In the genomic region with DNA sequence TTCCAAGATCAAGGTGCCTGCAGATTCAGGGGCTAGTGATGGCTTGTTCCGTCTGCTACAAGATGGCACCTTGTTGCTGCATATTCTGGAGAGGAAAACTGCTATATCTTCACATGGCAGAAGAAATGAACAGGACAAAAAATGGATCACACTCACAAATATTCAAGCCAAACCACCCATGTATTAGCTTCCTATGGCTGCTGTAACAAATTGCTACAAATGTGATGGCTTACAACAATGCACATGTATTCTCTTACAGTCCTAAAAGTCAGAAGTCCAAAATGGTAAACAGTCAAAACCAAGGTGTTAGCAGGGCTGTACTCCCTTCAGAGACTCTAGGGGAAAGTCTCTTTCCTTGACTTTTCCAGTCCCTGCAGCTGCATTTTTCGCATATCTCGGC, we compare ENCODE assay signal across 39 cellular contexts. TPM values are rescaled to one million over a fixed set of nuclear protein-coding genes. Genes with fewer than 3 reads are reported as not detected.
"Had no signal": no experiment of that assay in that cellular context is flagged by ENCODE, and none has a peak within 500 bp of the region (broad histone marks: within the 10 kb centered on the region; RNA-seq: fewer than 3 reads in every experiment).

No MANE protein-coding gene starts in this region.

- H3K9me3 Mint-ChIP-seq: activated CD4-positive, alpha-beta memory T cell treated with anti-CD3 and anti-CD28 coated beads, Interleukin-2, amount 10 ng/mL, durations not matched to agents 7 days and 5 days; activated CD4-positive, alpha-beta T cell treated with anti-CD3 and anti-CD28 coated beads, Interleukin-2, amount 10 ng/mL, durations not matched to agents 7 days and 5 days; activated naive CD4-positive, alpha-beta T cell treated with anti-CD3 and anti-CD28 coated beads, Interleukin-2, amount 10 ng/mL, durations not matched to agents 7 days and 5 days; activated naive CD8-positive, alpha-beta T cell treated with anti-CD3 and anti-CD28 coated beads, Interleukin-2, amount 10 ng/mL, durations not matched to agents 7 days and 5 days; activated naive CD8-positive, alpha-beta T cell treated with anti-CD3 and anti-CD28 coated beads, Interleukin-2, amount 50 U/mL, for 24 hours; activated T-cell treated with anti-CD3 and anti-CD28 coated beads, Interleukin-2, amount 50 U/mL, for 24 hours; activated T-helper 2 cell treated with anti-CD3 and anti-CD28 coated beads, Interferon-gamma antibody, Interleukin-2, Interleukin-4, amounts not matched to agents 10 μg/mL and 5 μg/mL and 100 μg/mL, durations not matched to agents 14 hours and 24 hours and 36 hours; T-helper 1 cell treated with Interleukin-12 subunit alpha and Interleukin-12 subunit beta and Interleukin-4 antibody, amounts not matched to agents 30 μg/mL and 1 μg/mL, for 36 hours; T-helper 2 cell treated with Interferon-gamma antibody and Interleukin-4, amounts not matched to agents 5 μg/mL and 100 μg/mL, for 36 hours had no signal

- H3K4me1 ChIP-seq: ascending aorta, body of pancreas, breast epithelium had no signal

- H3K4me3 ChIP-seq: ascending aorta, body of pancreas, breast epithelium had no signal

- H3K27me3 ChIP-seq: ascending aorta, body of pancreas, brain microvascular endothelial cell, breast epithelium had no signal

- H3K4me1 Mint-ChIP-seq: activated CD4-positive, alpha-beta memory T cell treated with anti-CD3 and anti-CD28 coated beads, Interleukin-2, amount 10 ng/mL, durations not matched to agents 7 days and 5 days; activated CD4-positive, alpha-beta T cell treated with anti-CD3 and anti-CD28 coated beads for 36 hours; activated naive CD4-positive, alpha-beta T cell treated with anti-CD3 and anti-CD28 coated beads, Interleukin-2, amount 50 U/mL, for 24 hours; activated naive CD8-positive, alpha-beta T cell treated with anti-CD3 and anti-CD28 coated beads, Interleukin-2, amount 50 U/mL, for 24 hours had no signal

- H3K27ac ChIP-seq: ascending aorta, body of pancreas, brain microvascular endothelial cell, breast epithelium, WERI-Rb-1 had no signal

- H3K9me3 ChIP-seq: ascending aorta, body of pancreas, breast epithelium had no signal

- H3K4me3 Mint-ChIP-seq: activated CD4-positive, alpha-beta memory T cell treated with anti-CD3 and anti-CD28 coated beads, Interleukin-2, amount 10 ng/mL, durations not matched to agents 7 days and 5 days; activated CD4-positive, alpha-beta T cell treated with anti-CD3 and anti-CD28 coated beads for 36 hours; activated CD4-positive, alpha-beta T cell treated with anti-CD3 and anti-CD28 coated beads, Interleukin-2, amount 10 ng/mL, durations not matched to agents 7 days and 5 days; activated CD8-positive, alpha-beta memory T cell treated with anti-CD3 and anti-CD28 coated beads, Interleukin-2, amount 10 ng/mL, durations not matched to agents 7 days and 5 days; activated CD8-positive, alpha-beta T cell treated with anti-CD3 and anti-CD28 coated beads, Interleukin-2, amount 10 ng/mL, durations not matched to agents 7 days and 5 days; activated naive CD4-positive, alpha-beta T cell treated with anti-CD3 and anti-CD28 coated beads, Interleukin-2, amount 10 ng/mL, durations not matched to agents 7 days and 5 days; activated naive CD4-positive, alpha-beta T cell treated with anti-CD3 and anti-CD28 coated beads, Interleukin-2, amount 50 U/mL, for 24 hours; activated naive CD8-positive, alpha-beta T cell; activated naive CD8-positive, alpha-beta T cell treated with anti-CD3 and anti-CD28 coated beads, Interleukin-2, amount 10 ng/mL, durations not matched to agents 7 days and 5 days; activated naive CD8-positive, alpha-beta T cell treated with anti-CD3 and anti-CD28 coated beads, Interleukin-2, amount 50 U/mL, for 24 hours; activated T-cell treated with anti-CD3 and anti-CD28 coated beads, Interleukin-2, amount 50 U/mL, for 24 hours; T-helper 1 cell treated with Interleukin-12 subunit alpha and Interleukin-12 subunit beta and Interleukin-4 antibody, amounts not matched to agents 30 μg/mL and 1 μg/mL, for 36 hours; T-helper 2 cell treated with Interferon-gamma antibody and Interleukin-4, amounts not matched to agents 5 μg/mL and 100 μg/mL, for 36 hours; WTC11 had no signal

- H3K36me3 Mint-ChIP-seq: activated CD8-positive, alpha-beta memory T cell treated with anti-CD3 and anti-CD28 coated beads, Interleukin-2, amount 10 ng/mL, durations not matched to agents 7 days and 5 days; activated naive CD4-positive, alpha-beta T cell treated with anti-CD3 and anti-CD28 coated beads, Interleukin-2, amount 10 ng/mL, durations not matched to agents 7 days and 5 days; activated naive CD4-positive, alpha-beta T cell treated with anti-CD3 and anti-CD28 coated beads, Interleukin-2, amount 50 U/mL, for 24 hours; activated naive CD8-positive, alpha-beta T cell; activated naive CD8-positive, alpha-beta T cell treated with anti-CD3 and anti-CD28 coated beads, Interleukin-2, amount 10 ng/mL, durations not matched to agents 7 days and 5 days; WTC11 had no signal

- DNase-seq: activated CD4-positive, alpha-beta memory T cell treated with anti-CD3 and anti-CD28 coated beads, Interleukin-2, amount 10 ng/mL, durations not matched to agents 7 days and 5 days; activated CD4-positive, alpha-beta T cell treated with anti-CD3 and anti-CD28 coated beads for 1 hour; activated CD4-positive, alpha-beta T cell treated with anti-CD3 and anti-CD28 coated beads for 36 hours; activated CD4-positive, alpha-beta T cell treated with anti-CD3 and anti-CD28 coated beads for 48 hours; activated CD4-positive, alpha-beta T cell treated with anti-CD3 and anti-CD28 coated beads, Interleukin-2, amount 10 ng/mL, durations not matched to agents 7 days and 5 days; activated CD4-positive, alpha-beta T cell treated with anti-CD3 and anti-CD28 coated beads, Interleukin-2, amount 50 U/mL, for 48 hours; activated CD4-positive, CD25-positive, alpha-beta regulatory T cell; activated CD8-positive, alpha-beta memory T cell treated with anti-CD3 and anti-CD28 coated beads for 24 hours; activated CD8-positive, alpha-beta memory T cell treated with anti-CD3 and anti-CD28 coated beads, Interleukin-2, amount 10 ng/mL, durations not matched to agents 7 days and 5 days; activated CD8-positive, alpha-beta memory T cell treated with anti-CD3 and anti-CD28 coated beads, Interleukin-2, amount 50 U/mL, for 48 hours; activated CD8-positive, alpha-beta T cell treated with anti-CD3 and anti-CD28 coated beads, Interleukin-2, amount 10 ng/mL, durations not matched to agents 7 days and 5 days; activated effector memory CD4-positive, alpha-beta T cell treated with Interleukin-2 at 50 U/mL for 16 hours; activated gamma-delta T cell; activated naive CD4-positive, alpha-beta T cell treated with anti-CD3 and anti-CD28 coated beads, Interleukin-2, amount 10 ng/mL, durations not matched to agents 7 days and 5 days; activated naive CD4-positive, alpha-beta T cell treated with Interleukin-2 at 50 U/mL for 16 hours; activated naive CD8-positive, alpha-beta T cell treated with anti-CD3 and anti-CD28 coated beads, Interleukin-2, amount 10 ng/mL, durations not matched to agents 7 days and 5 days; activated naive CD8-positive, alpha-beta T cell treated with anti-CD3 and anti-CD28 coated beads, Interleukin-2, amount 50 U/mL, for 24 hours; activated T-cell treated with anti-CD3 and anti-CD28 coated beads, Interleukin-2, amount 50 U/mL, for 24 hours; activated T-cell treated with anti-CD3 and anti-CD28 coated beads, Interleukin-2, amount 50 U/mL, for 48 hours; amygdala; anterior cingulate cortex; body of pancreas; brain microvascular endothelial cell; central memory CD4-positive, alpha-beta T cell; T-helper 1 cell; T-helper 2 cell; T-helper 9 cell; WERI-Rb-1 had no signal

- ATAC-seq: activated CD4-positive, alpha-beta T cell treated with anti-CD3 and anti-CD28 coated beads for 36 hours; activated CD4-positive, CD25-positive, alpha-beta regulatory T cell treated with anti-CD3 and anti-CD28 coated beads, Interleukin-2, amount 50 U/mL, for 24 hours; activated CD8-positive, alpha-beta memory T cell treated with anti-CD3 and anti-CD28 coated beads, Interleukin-2, amount 10 ng/mL, durations not matched to agents 7 days and 5 days; activated CD8-positive, alpha-beta T cell treated with anti-CD3 and anti-CD28 coated beads, Interleukin-2, amount 10 ng/mL, durations not matched to agents 7 days and 5 days; activated naive CD8-positive, alpha-beta T cell treated with anti-CD3 and anti-CD28 coated beads, Interleukin-2, amount 50 U/mL, for 24 hours; body of pancreas; WTC11 had no signal

- H3K36me3 ChIP-seq: ascending aorta, brain microvascular endothelial cell, breast epithelium, WERI-Rb-1 had no signal

- H3K27ac Mint-ChIP-seq: activated CD4-positive, alpha-beta memory T cell treated with anti-CD3 and anti-CD28 coated beads, Interleukin-2, amount 10 ng/mL, durations not matched to agents 7 days and 5 days; activated CD4-positive, alpha-beta T cell treated with anti-CD3 and anti-CD28 coated beads for 36 hours; activated CD4-positive, alpha-beta T cell treated with anti-CD3 and anti-CD28 coated beads, Interleukin-2, amount 10 ng/mL, durations not matched to agents 7 days and 5 days; activated CD8-positive, alpha-beta memory T cell treated with anti-CD3 and anti-CD28 coated beads, Interleukin-2, amount 10 ng/mL, durations not matched to agents 7 days and 5 days; activated CD8-positive, alpha-beta T cell treated with anti-CD3 and anti-CD28 coated beads, Interleukin-2, amount 10 ng/mL, durations not matched to agents 7 days and 5 days; activated naive CD4-positive, alpha-beta T cell treated with anti-CD3 and anti-CD28 coated beads, Interleukin-2, amount 10 ng/mL, durations not matched to agents 7 days and 5 days; activated naive CD4-positive, alpha-beta T cell treated with anti-CD3 and anti-CD28 coated beads, Interleukin-2, amount 50 U/mL, for 24 hours; activated naive CD8-positive, alpha-beta T cell; activated naive CD8-positive, alpha-beta T cell treated with anti-CD3 and anti-CD28 coated beads, Interleukin-2, amount 10 ng/mL, durations not matched to agents 7 days and 5 days; activated naive CD8-positive, alpha-beta T cell treated with anti-CD3 and anti-CD28 coated beads, Interleukin-2, amount 50 U/mL, for 24 hours; activated T-cell treated with anti-CD3 and anti-CD28 coated beads, Interleukin-2, amount 50 U/mL, for 24 hours; activated T-helper 2 cell treated with anti-CD3 and anti-CD28 coated beads, Interferon-gamma antibody, Interleukin-2, Interleukin-4, amounts not matched to agents 10 μg/mL and 5 μg/mL and 100 μg/mL, durations not matched to agents 14 hours and 24 hours and 36 hours; T-helper 1 cell treated with Interleukin-12 subunit alpha and Interleukin-12 subunit beta and Interleukin-4 antibody, amounts not matched to agents 30 μg/mL and 1 μg/mL, for 36 hours; T-helper 2 cell treated with Interferon-gamma antibody and Interleukin-4, amounts not matched to agents 5 μg/mL and 100 μg/mL, for 36 hours; WTC11 had no signal

RNA-seq across cellular contexts. Expression of a gene that starts 55.8 kb away (rescaled TPM):
- total RNA-seq: activated CD4-positive, alpha-beta memory T cell treated with anti-CD3 and anti-CD28 coated beads, Interleukin-2, amount 10 ng/mL, durations not matched to agents 7 days and 5 days; activated CD4-positive, alpha-beta T cell treated with anti-CD3 and anti-CD28 coated beads for 36 hours; activated CD4-positive, alpha-beta T cell treated with anti-CD3 and anti-CD28 coated beads, Interleukin-2, amount 10 ng/mL, durations not matched to agents 7 days and 5 days; activated CD8-positive, alpha-beta memory T cell treated with anti-CD3 and anti-CD28 coated beads, Interleukin-2, amount 10 ng/mL, durations not matched to agents 7 days and 5 days; activated CD8-positive, alpha-beta T cell treated with anti-CD3 and anti-CD28 coated beads, Interleukin-2, amount 10 ng/mL, durations not matched to agents 7 days and 5 days; activated naive CD8-positive, alpha-beta T cell treated with anti-CD3 and anti-CD28 coated beads, Interleukin-2, amount 10 ng/mL, durations not matched to agents 7 days and 5 days; activated T-helper 2 cell treated with anti-CD3 and anti-CD28 coated beads, Interferon-gamma antibody, Interleukin-2, Interleukin-4, amounts not matched to agents 10 μg/mL and 5 μg/mL and 100 μg/mL, durations not matched to agents 14 hours and 24 hours and 36 hours; ascending aorta; body of pancreas; breast epithelium; cardiac septum; cerebellum; WTC11 had no signal
